1 cellular context compared by ENCODE assay signal in the genomic region with DNA sequence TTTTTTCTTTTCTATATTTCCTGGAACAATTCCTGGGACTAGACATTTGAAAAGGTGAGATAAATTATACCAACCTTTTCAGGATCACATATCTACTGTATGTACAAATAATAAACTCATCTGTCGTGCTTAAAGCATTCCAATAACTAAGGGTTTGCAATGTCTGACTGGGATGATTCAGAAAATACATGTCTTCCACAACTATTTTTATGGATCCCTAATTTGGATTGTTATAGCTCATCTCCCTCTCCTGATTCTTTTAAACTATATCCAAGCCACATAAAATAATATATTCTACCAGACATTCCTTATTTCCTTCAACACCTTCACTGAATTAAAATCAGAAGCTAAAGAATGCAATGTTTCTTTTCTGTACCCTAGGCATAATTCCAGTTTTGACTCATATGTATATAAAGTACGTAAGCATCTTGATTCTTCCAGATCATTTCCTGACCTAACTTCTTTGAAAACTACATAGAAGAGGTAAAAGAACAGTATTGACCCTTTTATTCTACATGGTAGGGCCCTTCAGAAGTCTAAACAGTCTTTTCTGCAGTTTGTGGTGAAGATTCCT.
TF ChIP-seq lines count a peak whose summit lies in the region.

No MANE protein-coding gene starts in this region.

TF ChIP-seq in IMR-90, 13 proteins besides CTCF, POLR2A, EP300 and RAD21 (continued from another document):
- TF ChIP-seq, protein P1, sequence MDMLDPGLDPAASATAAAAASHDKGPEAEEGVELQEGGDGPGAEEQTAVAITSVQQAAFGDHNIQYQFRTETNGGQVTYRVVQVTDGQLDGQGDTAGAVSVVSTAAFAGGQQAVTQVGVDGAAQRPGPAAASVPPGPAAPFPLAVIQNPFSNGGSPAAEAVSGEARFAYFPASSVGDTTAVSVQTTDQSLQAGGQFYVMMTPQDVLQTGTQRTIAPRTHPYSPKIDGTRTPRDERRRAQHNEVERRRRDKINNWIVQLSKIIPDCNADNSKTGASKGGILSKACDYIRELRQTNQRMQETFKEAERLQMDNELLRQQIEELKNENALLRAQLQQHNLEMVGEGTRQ (IDR thresholded peaks at IDR 0.05; ENCODE audit: low read depth, low read length), result no peak
- no peak for TF ChIP-seq NFE2L2 (IDR thresholded peaks at IDR 0.05; ENCODE audit: low read depth, low read length)
- no peak for TF ChIP-seq MAFK (IDR thresholded peaks at IDR 0.05; ENCODE audit: low read depth, low read length)
- TF ChIP-seq RCOR1 (IDR thresholded peaks at IDR 0.05; ENCODE audit: insufficient replicate concordance, low read length), result no peak
- TF ChIP-seq BHLHE40 (IDR thresholded peaks at IDR 0.05; ENCODE audit: low read depth, low read length), result no peak
- TF ChIP-seq RFX5 (IDR thresholded peaks at IDR 0.05; ENCODE audit: low read depth, low read length), result no peak
- no peak for TF ChIP-seq SMC3 (IDR thresholded peaks at IDR 0.05; ENCODE audit: low read depth, low read length)
- TF ChIP-seq FOS (IDR thresholded peaks at IDR 0.05; ENCODE audit: low read depth, low read length), result no peak
- TF ChIP-seq, protein P2, sequence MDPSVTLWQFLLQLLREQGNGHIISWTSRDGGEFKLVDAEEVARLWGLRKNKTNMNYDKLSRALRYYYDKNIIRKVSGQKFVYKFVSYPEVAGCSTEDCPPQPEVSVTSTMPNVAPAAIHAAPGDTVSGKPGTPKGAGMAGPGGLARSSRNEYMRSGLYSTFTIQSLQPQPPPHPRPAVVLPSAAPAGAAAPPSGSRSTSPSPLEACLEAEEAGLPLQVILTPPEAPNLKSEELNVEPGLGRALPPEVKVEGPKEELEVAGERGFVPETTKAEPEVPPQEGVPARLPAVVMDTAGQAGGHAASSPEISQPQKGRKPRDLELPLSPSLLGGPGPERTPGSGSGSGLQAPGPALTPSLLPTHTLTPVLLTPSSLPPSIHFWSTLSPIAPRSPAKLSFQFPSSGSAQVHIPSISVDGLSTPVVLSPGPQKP (IDR thresholded peaks at IDR 0.05; ENCODE audit: borderline replicate concordance, low read depth, low read length), result no peak
- TF ChIP-seq MAZ (IDR thresholded peaks at IDR 0.05; ENCODE audit: borderline replicate concordance, low read depth, low read length), result no peak
- TF ChIP-seq CHD1 (IDR thresholded peaks at IDR 0.05; ENCODE audit: low read depth, low read length), result no peak
- no peak for TF ChIP-seq MXI1 (IDR thresholded peaks at IDR 0.05; ENCODE audit: borderline replicate concordance, low read depth, low read length)
TF ChIP-seq in IMR-90: peak in this region for 0.
